Comparison of ENCODE assay signal across 21 cellular contexts in genomic region chr12:116365114-116365513, GRCh38.
"Had no signal": no experiment of that assay in that cellular context is flagged by ENCODE, and none has a peak within 500 bp of the region (broad histone marks: within the 10 kb centered on the region; RNA-seq: fewer than 3 reads in every experiment).

No MANE protein-coding gene starts in this region.

- H3K9me3 ChIP-seq: breast epithelium, left ventricle myocardium inferior, prostate gland, right atrium auricular region, stomach, transverse colon had no signal

- H3K4me3 Mint-ChIP-seq: activated naive CD8-positive, alpha-beta T cell treated with anti-CD3 and anti-CD28 coated beads for 36 hours; activated T-cell treated with anti-CD3 and anti-CD28 coated beads, Interleukin-2, amount 50 U/mL, for 4 hours; endodermal cell; immature natural killer cell; naive thymus-derived CD8-positive, alpha-beta T cell; WTC11 had no signal

- H3K27ac ChIP-seq: breast epithelium, coronary artery, epithelial cell of prostate, left ventricle myocardium inferior, prostate gland, right atrium auricular region had no signal

- H3K4me3 ChIP-seq: breast epithelium, coronary artery, left ventricle myocardium inferior, prostate gland, right atrium auricular region, stomach, transverse colon had no signal

- H3K27me3 ChIP-seq: breast epithelium, right atrium auricular region, stomach, transverse colon had no signal

- DNase-seq: activated CD8-positive, alpha-beta memory T cell treated with anti-CD3 and anti-CD28 coated beads for 24 hours; activated CD8-positive, alpha-beta memory T cell treated with anti-CD3 and anti-CD28 coated beads, Interleukin-2, amount 50 U/mL, for 4 hours; activated naive CD4-positive, alpha-beta T cell; activated naive CD8-positive, alpha-beta T cell treated with anti-CD3 and anti-CD28 coated beads for 36 hours; activated T-cell treated with anti-CD3 and anti-CD28 coated beads, Interleukin-2, amount 50 U/mL, for 4 hours; endodermal cell; immature natural killer cell; kidney glomerular epithelial cell; left ventricle myocardium inferior; naive thymus-derived CD8-positive, alpha-beta T cell; stimulated activated CD4-positive, alpha-beta T cell treated with anti-CD3 and anti-CD28 coated beads, Interleukin-1b, Interleukin-23, amount 100 ng/mL, for 48 hours; stomach; T-helper 9 cell; transverse colon had no signal

- H3K4me1 ChIP-seq: breast epithelium, prostate gland, right atrium auricular region had no signal

- H3K36me3 ChIP-seq: breast epithelium, left ventricle myocardium inferior, prostate gland, right atrium auricular region, stomach, transverse colon had no signal

- H3K27me3 Mint-ChIP-seq: activated naive CD8-positive, alpha-beta T cell treated with anti-CD3 and anti-CD28 coated beads for 36 hours; naive thymus-derived CD8-positive, alpha-beta T cell had no signal

- H3K9me3 Mint-ChIP-seq: activated naive CD8-positive, alpha-beta T cell treated with anti-CD3 and anti-CD28 coated beads for 36 hours; activated T-cell treated with anti-CD3 and anti-CD28 coated beads, Interleukin-2, amount 50 U/mL, for 4 hours; activated T-helper 2 cell treated with anti-CD3 and anti-CD28 coated beads, Interferon-gamma antibody, Interleukin-2, Interleukin-4, amounts not matched to agents 10 μg/mL and 5 μg/mL and 100 μg/mL, durations not matched to agents 14 hours and 24 hours and 36 hours; endodermal cell; immature natural killer cell; naive thymus-derived CD8-positive, alpha-beta T cell; WTC11 had no signal

- H3K27ac Mint-ChIP-seq: activated naive CD8-positive, alpha-beta T cell treated with anti-CD3 and anti-CD28 coated beads for 36 hours; activated T-helper 2 cell treated with anti-CD3 and anti-CD28 coated beads, Interferon-gamma antibody, Interleukin-2, Interleukin-4, amounts not matched to agents 10 μg/mL and 5 μg/mL and 100 μg/mL, durations not matched to agents 14 hours and 24 hours and 36 hours; endodermal cell; immature natural killer cell; naive thymus-derived CD8-positive, alpha-beta T cell; WTC11 had no signal

- ATAC-seq: activated T-cell treated with anti-CD3 and anti-CD28 coated beads, Interleukin-2, amount 50 U/mL, for 4 hours; naive thymus-derived CD8-positive, alpha-beta T cell; WTC11 had no signal

- H3K36me3 Mint-ChIP-seq: activated naive CD8-positive, alpha-beta T cell treated with anti-CD3 and anti-CD28 coated beads for 36 hours; immature natural killer cell; naive thymus-derived CD8-positive, alpha-beta T cell; WTC11 had no signal
